1 cellular context compared by ENCODE assay signal in genomic region chr20:35320396-35321126, GRCh38.
TF ChIP-seq lines count a peak whose summit lies in the region.

No MANE protein-coding gene starts in this region.

TF ChIP-seq in HepG2, 621 proteins besides CTCF, POLR2A, EP300 and RAD21 (continues in another document):
- TF ChIP-seq GATAD1 (CRISPR knock-in tag; IDR thresholded peaks at IDR 0.05) (no peak), MZF1 (CRISPR knock-in tag; IDR thresholded peaks at IDR 0.05; ENCODE audit: borderline replicate concordance) (no peak), GRHL1 (CRISPR knock-in tag; conservative IDR thresholded peaks at IDR 0.05) (no peak), AKNA (CRISPR knock-in tag; IDR thresholded peaks at IDR 0.05; ENCODE audit: borderline replicate concordance) (no peak), ZNF891 (CRISPR knock-in tag; IDR thresholded peaks at IDR 0.05) (no peak), PRDM15 (CRISPR knock-in tag; IDR thresholded peaks at IDR 0.05) (no peak), SCMH1 (CRISPR knock-in tag; IDR thresholded peaks at IDR 0.05; ENCODE audit: borderline replicate concordance) (no peak), FOXO1 (CRISPR knock-in tag; IDR thresholded peaks at IDR 0.05) (no peak), THAP11 (CRISPR knock-in tag; IDR thresholded peaks at IDR 0.05) (0 out of 2 replicates have a peak, but pooled peaks have one; percentile 43), GZF1 (CRISPR knock-in tag; IDR thresholded peaks at IDR 0.05) (no peak), ZNF383 (CRISPR knock-in tag; IDR thresholded peaks at IDR 0.05; ENCODE audit: borderline replicate concordance) (no peak), KLF16 (CRISPR knock-in tag; IDR thresholded peaks at IDR 0.05) (no peak), ZFY (CRISPR knock-in tag; IDR thresholded peaks at IDR 0.05) (no peak), ZNF781 (CRISPR knock-in tag; IDR thresholded peaks at IDR 0.05; ENCODE audit: borderline replicate concordance, not compliant biosample characterization) (no peak), ZNF451 (CRISPR knock-in tag; IDR thresholded peaks at IDR 0.05) (no peak), MAFF (IDR thresholded peaks at IDR 0.05; ENCODE audit: low read depth, low read length) (peak; percentile 12; the same call in 1 of the 2 replicates), BCL6 (CRISPR knock-in tag; IDR thresholded peaks at IDR 0.05) (no peak), PCBP1 (IDR thresholded peaks at IDR 0.05; ENCODE audit: borderline replicate concordance, low read depth, low read length) (no peak), JUNB (CRISPR knock-in tag; IDR thresholded peaks at IDR 0.05; ENCODE audit: borderline replicate concordance) (no peak), NCOA1 (CRISPR knock-in tag; IDR thresholded peaks at IDR 0.05) (no peak), ZNF274 (CRISPR knock-in tag; IDR thresholded peaks at IDR 0.05) (no peak), ZNF772 (CRISPR knock-in tag; IDR thresholded peaks at IDR 0.05) (no peak), ZNF780A (CRISPR knock-in tag; IDR thresholded peaks at IDR 0.05) (peak; percentile 49; the same call in 1 of the 2 replicates), ZNF773 (CRISPR knock-in tag; IDR thresholded peaks at IDR 0.05; ENCODE audit: borderline replicate concordance) (no peak), ZNF556 (CRISPR knock-in tag; IDR thresholded peaks at IDR 0.05; ENCODE audit: borderline replicate concordance) (no peak), ZNF33A (CRISPR knock-in tag; IDR thresholded peaks at IDR 0.05; ENCODE audit: borderline replicate concordance) (no peak), MYPOP (CRISPR knock-in tag; IDR thresholded peaks at IDR 0.05) (no peak), DRAP1 (CRISPR knock-in tag; IDR thresholded peaks at IDR 0.05) (peak; percentile 59; the same call in 1 of the 2 replicates), PTBP1 (IDR thresholded peaks at IDR 0.05; ENCODE audit: low read depth, low read length, poor library complexity, severe bottlenecking) (no peak), HDAC2 (CRISPR knock-in tag; IDR thresholded peaks at IDR 0.05) (0 out of 2 replicates have a peak, but pooled peaks have one; percentile 6), ZNF768 (CRISPR knock-in tag; IDR thresholded peaks at IDR 0.05) (no peak), NCOA2 (CRISPR knock-in tag; IDR thresholded peaks at IDR 0.05) (no peak), GABPB1 (CRISPR knock-in tag; IDR thresholded peaks at IDR 0.05) (no peak), NR3C1 (CRISPR knock-in tag; IDR thresholded peaks at IDR 0.05) (no peak), DR1 (CRISPR knock-in tag; IDR thresholded peaks at IDR 0.05) (no peak), GATAD2A (CRISPR knock-in tag; IDR thresholded peaks at IDR 0.05) (peak; percentile 86), ETV5 (CRISPR knock-in tag; IDR thresholded peaks at IDR 0.05; ENCODE audit: borderline replicate concordance) (peak; percentile 71; the same call in 1 of the 2 replicates), FOSL1 (CRISPR knock-in tag; IDR thresholded peaks at IDR 0.05; ENCODE audit: borderline replicate concordance) (no peak), ZBTB21 (CRISPR knock-in tag; IDR thresholded peaks at IDR 0.05) (no peak), ZNF800 (CRISPR knock-in tag; IDR thresholded peaks at IDR 0.05) (no peak), KLF11 (CRISPR knock-in tag; IDR thresholded peaks at IDR 0.05) (no peak), ZBTB49 (CRISPR knock-in tag; IDR thresholded peaks at IDR 0.05; ENCODE audit: borderline replicate concordance) (no peak), KDM2A (CRISPR knock-in tag; IDR thresholded peaks at IDR 0.05; ENCODE audit: borderline replicate concordance, low read depth) (no peak), ZNF644 (CRISPR knock-in tag; IDR thresholded peaks at IDR 0.05; ENCODE audit: low read depth) (peak; percentile 79), ZSCAN20 (CRISPR knock-in tag; IDR thresholded peaks at IDR 0.05; ENCODE audit: borderline replicate concordance) (no peak), NFYC (CRISPR knock-in tag; IDR thresholded peaks at IDR 0.05) (no peak), SNAI1 (CRISPR knock-in tag; IDR thresholded peaks at IDR 0.05; ENCODE audit: borderline replicate concordance) (no peak), MATR3 (CRISPR knock-in tag; IDR thresholded peaks at IDR 0.05) (no peak), DNMT3B (CRISPR knock-in tag; conservative IDR thresholded peaks at IDR 0.05) (peak; percentile 36; the same call in 1 of the 2 replicates), CENPBD1 (CRISPR knock-in tag; IDR thresholded peaks at IDR 0.05; ENCODE audit: borderline replicate concordance, low read depth) (no peak), ZZZ3 (CRISPR knock-in tag; IDR thresholded peaks at IDR 0.05; ENCODE audit: borderline replicate concordance) (no peak), ZNF367 (CRISPR knock-in tag; IDR thresholded peaks at IDR 0.05; ENCODE audit: borderline replicate concordance) (no peak), ZNF230 (CRISPR knock-in tag; IDR thresholded peaks at IDR 0.05) (no peak), NFKB2 (CRISPR knock-in tag; IDR thresholded peaks at IDR 0.05; ENCODE audit: borderline replicate concordance) (no peak), ZKSCAN1 (IDR thresholded peaks at IDR 0.05; ENCODE audit: low read length) (no peak), FOSL2 (CRISPR knock-in tag; IDR thresholded peaks at IDR 0.05) (peak; percentile 73)
